ENCODE assay signal across 14 cellular contexts in the genomic region with DNA sequence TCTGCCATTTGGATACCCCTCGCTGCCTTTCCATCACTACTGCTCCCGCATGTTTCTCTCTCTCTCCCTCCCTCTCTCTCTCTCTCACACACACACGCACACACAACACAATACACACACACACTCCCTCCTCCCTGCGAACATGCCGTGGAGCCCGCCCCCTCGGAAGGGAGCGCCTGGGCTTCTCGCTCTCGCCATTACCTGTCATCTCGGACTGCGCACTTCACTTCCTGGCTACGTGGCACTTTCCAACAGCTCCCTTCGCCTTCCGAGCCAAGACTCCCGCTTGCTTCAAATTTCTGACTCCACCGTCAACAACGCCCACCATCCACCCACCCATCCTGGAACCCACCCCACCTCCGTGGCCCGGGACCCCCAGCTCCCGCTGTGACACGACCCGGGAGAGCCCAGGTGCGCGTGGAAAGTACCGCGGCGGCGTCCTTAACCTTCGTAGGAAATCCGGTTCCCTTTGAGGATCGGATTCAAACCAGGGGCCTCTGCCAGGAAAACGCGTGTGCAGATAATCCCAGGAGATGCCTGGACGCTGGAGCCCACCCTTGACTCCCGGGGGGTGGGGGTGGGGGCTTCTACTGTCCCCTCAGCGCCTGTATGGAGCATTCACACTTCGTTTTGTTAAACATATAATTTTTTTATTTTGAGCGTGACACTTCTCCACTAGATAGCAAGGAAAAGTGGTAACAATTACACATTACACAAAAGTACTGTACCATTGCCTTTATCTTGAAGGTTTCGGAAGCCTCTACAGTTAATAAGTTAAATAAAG. TPM values are rescaled to one million over a fixed set of nuclear protein-coding genes. Genes with fewer than 3 reads are reported as not detected.
DNase-seq lines count a peak whose midpoint lies in the region; TF ChIP-seq lines count a peak whose summit lies in the region.
"Had no signal": no experiment of that assay in that cellular context is flagged by ENCODE, and none has a peak within 500 bp of the region (broad histone marks: within the 10 kb centered on the region; RNA-seq: fewer than 3 reads in every experiment).

No MANE protein-coding gene starts in this region.

- H3K4ac ChIP-seq in trophoblast cell (ENCODE audit: low read depth, low read length) = no peak overlapping the region

- peak overlapping the region; percentile 41; the same call in 1 of the 2 replicates for H3K4me3 ChIP-seq in iPS DF 6.9 (ENCODE audit: low read length)
- H3K4me3 ChIP-seq in trophoblast cell (ENCODE audit: low read depth, low read length) = no peak overlapping the region
- H3K4me3 ChIP-seq in esophagus muscularis mucosa = no peak overlapping the region
- no peak overlapping the region for H3K4me3 ChIP-seq in effector memory CD4-positive, alpha-beta T cell (ENCODE audit: insufficient read depth, low read depth, low read length, poor library complexity, severe bottlenecking)
- H3K4me3 ChIP-seq in coronary artery = no peak overlapping the region
- H3K4me3 ChIP-seq: thoracic aorta had no signal

- H3K27me3 ChIP-seq in iPS DF 6.9 (ENCODE audit: control insufficient read depth, insufficient read depth, low read length) (peaks cover 54% of the 10 kb centered on the region), trophoblast cell (ENCODE audit: insufficient read depth, low read length) (peaks cover 54% of the 10 kb centered on the region), esophagus muscularis mucosa (peaks cover 0 to 65% (median 38%) of the 10 kb centered on the region in 4 donors)
- peaks cover 10% of the 10 kb centered on the region for H3K27me3 ChIP-seq in effector memory CD4-positive, alpha-beta T cell (replicated peaks; ENCODE audit: control insufficient read depth, insufficient read depth, low read length, poor library complexity, severe bottlenecking)

- no peak overlapping the region for H3K23ac ChIP-seq in trophoblast cell (ENCODE audit: low read length)

- H2AFZ ChIP-seq in trophoblast cell (ENCODE audit: insufficient read depth, low read length, poor library complexity) = no peak overlapping the region

- H3K4me3 Mint-ChIP-seq in activated CD4-positive, alpha-beta memory T cell treated with anti-CD3 and anti-CD28 coated beads, Interleukin-2, amount 10 ng/mL, durations not matched to agents 7 days and 5 days = peak overlapping the region; percentile 70

- intact Hi-C loops in esophagus muscularis mucosa (cut with DNase I) = no loop called here

- TF ChIP-seq EP300 in esophagus muscularis mucosa (IDR thresholded peaks at IDR 0.05) = no peak

- H3K18ac ChIP-seq in trophoblast cell (ENCODE audit: low read length) = no peak overlapping the region

- no CpG with 5 or more reads among the region's 40 CpGs for WGBS in iPS DF 6.9 (ENCODE audit: insufficient coverage, insufficient read length)
- WGBS in trophoblast cell (ENCODE audit: extremely low coverage, insufficient coverage, insufficient read length) = no CpG with 5 or more reads among the region's 40 CpGs
- WGBS in esophagus muscularis mucosa = 35% methylated on average over 40 of the region's 40 CpGs

- peak overlapping the region; percentile 76 for H3K4me2 ChIP-seq in trophoblast cell (ENCODE audit: low read length)

- no peak overlapping the region for H4K91ac ChIP-seq in trophoblast cell (ENCODE audit: low read depth, low read length)

- TF ChIP-seq CTCF in esophagus muscularis mucosa (IDR thresholded peaks at IDR 0.05) = no peak
- no peak for TF ChIP-seq CTCF in coronary artery (IDR thresholded peaks at IDR 0.05)

- no peaks in the 10 kb centered on the region for H3K36me3 Mint-ChIP-seq in activated CD4-positive, alpha-beta memory T cell treated with anti-CD3 and anti-CD28 coated beads, Interleukin-2, amount 10 ng/mL, durations not matched to agents 7 days and 5 days (ENCODE audit: low read depth)

- no peaks in the 10 kb centered on the region for H3K79me2 ChIP-seq in trophoblast cell (ENCODE audit: control insufficient read depth, insufficient read depth, low read length, poor library complexity)

- no peak overlapping the region for H3K27ac ChIP-seq in iPS DF 6.9 (ENCODE audit: low read length)
- no peak overlapping the region for H3K27ac ChIP-seq in trophoblast cell (ENCODE audit: low read depth, low read length)
- H3K27ac ChIP-seq in esophagus muscularis mucosa (replicated peaks in 1 of 4) = no peak overlapping the region
- H3K27ac ChIP-seq in effector memory CD4-positive, alpha-beta T cell (ENCODE audit: insufficient read depth, low read length, poor library complexity, severe bottlenecking) = no peak overlapping the region
- no peak overlapping the region for H3K27ac ChIP-seq in coronary artery
- H3K27ac ChIP-seq: 22Rv1, neutrophil, Peyer's patch, thoracic aorta had no signal

- H3K27me3 Mint-ChIP-seq in activated CD4-positive, alpha-beta memory T cell treated with anti-CD3 and anti-CD28 coated beads, Interleukin-2, amount 10 ng/mL, durations not matched to agents 7 days and 5 days = peaks cover 41% of the 10 kb centered on the region

- peaks cover 18% of the 10 kb centered on the region for H3K4me1 Mint-ChIP-seq in activated CD4-positive, alpha-beta memory T cell treated with anti-CD3 and anti-CD28 coated beads, Interleukin-2, amount 10 ng/mL, durations not matched to agents 7 days and 5 days

- H4K8ac ChIP-seq in trophoblast cell (ENCODE audit: low read depth, low read length) = no peak overlapping the region

- H3K36me3 ChIP-seq in iPS DF 6.9 (ENCODE audit: control insufficient read depth, insufficient read depth, low read length) = no peaks in the 10 kb centered on the region
- H3K36me3 ChIP-seq in trophoblast cell (ENCODE audit: control insufficient read depth in 1 of 2, insufficient read depth in 2 of 2, low read length in 2 of 2) = no peaks in the 10 kb centered on the region
- H3K36me3 ChIP-seq in esophagus muscularis mucosa = no peaks in the 10 kb centered on the region
- H3K36me3 ChIP-seq in effector memory CD4-positive, alpha-beta T cell (ENCODE audit: control insufficient read depth, insufficient read depth, low read length) = no peaks in the 10 kb centered on the region
- H3K36me3 ChIP-seq: neutrophil, Peyer's patch, thoracic aorta had no signal

- CTCF ChIA-PET in activated CD4-positive, alpha-beta memory T cell treated with anti-CD3 and anti-CD28 coated beads, Interleukin-2, amount 10 ng/mL, durations not matched to agents 7 days and 5 days (lab: Charles Lee) = interaction anchor here (1.0 to 1.5 kb wide), 2 partner anchors 141 to 164 kb away, joined by 3 to 4 read pairs; no protein-coding TSS in a partner anchor

- no peak overlapping the region for H2BK120ac ChIP-seq in trophoblast cell (ENCODE audit: insufficient read depth, low read length, poor library complexity)

- H4K12ac ChIP-seq in trophoblast cell (ENCODE audit: low read depth, low read length) = peak overlapping the region; percentile 7

- H3K9ac ChIP-seq in trophoblast cell (ENCODE audit: low read length) = no peak overlapping the region

- H2BK12ac ChIP-seq in trophoblast cell (ENCODE audit: low read length) = no peak overlapping the region

- H3K4me1 ChIP-seq in iPS DF 6.9 (ENCODE audit: control insufficient read depth, insufficient read depth, low read length) (peaks cover 4% of the 10 kb centered on the region; the same call in 1 of the 2 replicates), trophoblast cell (ENCODE audit: control insufficient read depth in 1 of 2, insufficient read depth in 2 of 2, low read length in 2 of 2) (peaks cover 6 to 11% of the 10 kb centered on the region in 2 experiments), esophagus muscularis mucosa (peaks cover 11 to 40% (median 30%) of the 10 kb centered on the region in 4 donors)
- no peaks in the 10 kb centered on the region for H3K4me1 ChIP-seq in effector memory CD4-positive, alpha-beta T cell (ENCODE audit: control insufficient read depth, insufficient read depth, low read length, poor library complexity, severe bottlenecking)

- H3K9me3 ChIP-seq in iPS DF 6.9 (ENCODE audit: control insufficient read depth, insufficient read depth, low read length) (no peaks in the 10 kb centered on the region), trophoblast cell (ENCODE audit: insufficient read depth, low read depth, low read length) (no peaks in the 10 kb centered on the region), esophagus muscularis mucosa (no peaks in the 10 kb centered on the region)
- H3K9me3 ChIP-seq in effector memory CD4-positive, alpha-beta T cell (ENCODE audit: control insufficient read depth, low read length) = no peaks in the 10 kb centered on the region
- H3K9me3 ChIP-seq: neutrophil, Peyer's patch, thoracic aorta had no signal

- no peak overlapping the region for H2AK5ac ChIP-seq in trophoblast cell (ENCODE audit: low read length)

- H3K14ac ChIP-seq in trophoblast cell (ENCODE audit: low read length) = no peak overlapping the region

- no peak overlapping the region for H3K27ac Mint-ChIP-seq in activated CD4-positive, alpha-beta memory T cell treated with anti-CD3 and anti-CD28 coated beads, Interleukin-2, amount 10 ng/mL, durations not matched to agents 7 days and 5 days

- POLR2A ChIA-PET in activated CD4-positive, alpha-beta memory T cell treated with anti-CD3 and anti-CD28 coated beads, Interleukin-2, amount 10 ng/mL, durations not matched to agents 7 days and 5 days (lab: Charles Lee) = no interaction called here

- no peak for TF ChIP-seq POLR2A in esophagus muscularis mucosa (IDR thresholded peaks at IDR 0.05; ENCODE audit: low read depth)

- DNase-seq in NCI-H2227 (lab: John Stamatoyannopoulos, UW; ENCODE audit: unreplicated experiment) (peak; percentile 17), NCI-H2227 treated with DMSO at 0.1 percent for 48 hours (lab: John Stamatoyannopoulos, UW) (no peak), iPS DF 6.9 (ENCODE audit: low read depth, low spot score) (no peak), trophoblast cell (peak; percentile 56 to 61), esophagus muscularis mucosa (ENCODE audit: extremely low spot score) (no peak), coronary artery (ENCODE audit: low spot score) (no peak)
- no peak for DNase-seq in activated CD4-positive, alpha-beta memory T cell treated with anti-CD3 and anti-CD28 coated beads, Interleukin-2, amount 10 ng/mL, durations not matched to agents 7 days and 5 days
- no peak for DNase-seq in effector memory CD4-positive, alpha-beta T cell
- DNase-seq: DND-41, foreskin melanocyte, Peyer's patch had no signal

- peaks cover 2% of the 10 kb centered on the region for H3K79me1 ChIP-seq in trophoblast cell (ENCODE audit: low read length)

- H3K9me3 Mint-ChIP-seq in activated CD4-positive, alpha-beta memory T cell treated with anti-CD3 and anti-CD28 coated beads, Interleukin-2, amount 10 ng/mL, durations not matched to agents 7 days and 5 days = no peaks in the 10 kb centered on the region

- no peak overlapping the region for H2BK5ac ChIP-seq in trophoblast cell (ENCODE audit: low read depth, low read length, poor library complexity)

RNA-seq across cellular contexts. Expression of a gene that starts 12.5 kb away (rescaled TPM):
- total RNA-seq in activated CD4-positive, alpha-beta memory T cell treated with anti-CD3 and anti-CD28 coated beads, Interleukin-2, amount 10 ng/mL, durations not matched to agents 7 days and 5 days = not detected
- 0.03 TPM in 1 of 2 replicates, not detected in the other for polyA plus RNA-seq in trophoblast cell (2013)
- not detected for total RNA-seq in esophagus muscularis mucosa
- total RNA-seq: thoracic aorta had no signal

Comparison
In these comparisons a context has a peak if more than half of its experiments do, and no peak if none do; other contexts are left out.
1. DNase-seq: peak in NCI-H2227 (single experiment) and trophoblast cell (2 of 2); none in NCI-H2227 treated with DMSO at 0.1 percent for 48 hours (single experiment), activated CD4-positive, alpha-beta memory T cell treated with anti-CD3 and anti-CD28 coated beads, Interleukin-2, amount 10 ng/mL, durations not matched to agents 7 days and 5 days (single experiment), iPS DF 6.9 (single experiment), esophagus muscularis mucosa (single experiment), effector memory CD4-positive, alpha-beta T cell (0 of 3) and coronary artery (single experiment).